ENCODE assay signal across 8 cellular contexts in genomic region chr7:140060243-140060630, GRCh38. TPM values are rescaled to one million over a fixed set of nuclear protein-coding genes. Genes with fewer than 3 reads are reported as not detected.
DNase-seq lines count a peak whose midpoint lies in the region; ATAC-seq, FAIRE-seq and TF ChIP-seq lines count a peak whose summit lies in the region.

No MANE protein-coding gene starts in this region.

- peak overlapping the region; percentile 80 for H3K4me3 Mint-ChIP-seq in activated CD4-positive, alpha-beta memory T cell treated with anti-CD3 and anti-CD28 coated beads, Interleukin-2, amount 10 ng/mL, durations not matched to agents 7 days and 5 days

- no peak overlapping the region for H2AFZ ChIP-seq in HepG2 (ENCODE audit: low read length)

- H3K4me2 ChIP-seq in HepG2 (ENCODE audit: low read depth, low read length): peak overlapping the region; percentile 76; the same call in 1 of the 2 replicates

- H3K36me3 ChIP-seq in HepG2 (replicated peaks in 1 of 2; ENCODE audit: control insufficient read depth in 1 of 2, insufficient read depth in 2 of 2, low read length in 2 of 2) (peaks cover 4 to 21% of the 10 kb centered on the region in 2 experiments), tibial artery (peaks cover 0 to 17% (median 0%) of the 10 kb centered on the region in 3 donors)

- no peak for FAIRE-seq in HepG2 (lab: Jason Lieb, UNC)

- H3K27me3 Mint-ChIP-seq in activated CD4-positive, alpha-beta memory T cell treated with anti-CD3 and anti-CD28 coated beads, Interleukin-2, amount 10 ng/mL, durations not matched to agents 7 days and 5 days: no peaks in the 10 kb centered on the region

- BruUV-seq in HepG2 (replicated peaks; lab: Mats Ljungman, UMichigan): no TSS peak

- peaks cover 67% of the 10 kb centered on the region for H3K36me3 Mint-ChIP-seq in activated CD4-positive, alpha-beta memory T cell treated with anti-CD3 and anti-CD28 coated beads, Interleukin-2, amount 10 ng/mL, durations not matched to agents 7 days and 5 days (ENCODE audit: low read depth)

- H3K27ac ChIP-seq in HepG2 (ENCODE audit: extremely low read length, insufficient read depth, low read length): no peak overlapping the region
- peak overlapping the region; percentile 19 to 81 for H3K27ac ChIP-seq in tibial artery

- H3K27me3 ChIP-seq in HepG2 (ENCODE audit: control insufficient read depth in 1 of 2, insufficient read depth in 2 of 2, low read length in 2 of 2) (no peaks in the 10 kb centered on the region), tibial artery (no peaks in the 10 kb centered on the region)

- H3K4me1 Mint-ChIP-seq in activated CD4-positive, alpha-beta memory T cell treated with anti-CD3 and anti-CD28 coated beads, Interleukin-2, amount 10 ng/mL, durations not matched to agents 7 days and 5 days: peaks cover 65% of the 10 kb centered on the region

- no peak for ATAC-seq in HepG2

- TF ChIP-seq POLR2A in HepG2 (IDR thresholded peaks at IDR 0.05; ENCODE audit: insufficient read depth in 1 of 2, low read depth in 2 of 2, low read length in 2 of 2): no peak

- DNase-seq in activated effector memory CD4-positive, alpha-beta T cell treated with anti-CD3 and anti-CD28 coated beads, Interleukin-2, amount 50 U/mL, for 16 hours: peak; percentile 68
- DNase-seq in activated effector memory CD4-positive, alpha-beta T cell treated with Interleukin-2 at 50 U/mL for 16 hours: no peak
- DNase-seq in activated CD4-positive, alpha-beta memory T cell treated with anti-CD3 and anti-CD28 coated beads, Interleukin-2, amount 10 ng/mL, durations not matched to agents 7 days and 5 days: no peak
- DNase-seq in HepG2 (ENCODE audit: low spot score) (no peak), tibial artery (no peak), GM19238 (ENCODE audit: insufficient read length, low spot score) (no peak), NCI-H187 treated with DMSO at 0.1 percent for 48 hours (lab: John Stamatoyannopoulos, UW) (no peak), amygdala (lab: John Stamatoyannopoulos, UW) (no peak)

- TF ChIP-seq CTCF in HepG2 (CRISPR knock-in tag; IDR thresholded peaks at IDR 0.05): no peak
- TF ChIP-seq CTCF in tibial artery (IDR thresholded peaks at IDR 0.05): no peak

- CTCF ChIA-PET in activated CD4-positive, alpha-beta memory T cell treated with anti-CD3 and anti-CD28 coated beads, Interleukin-2, amount 10 ng/mL, durations not matched to agents 7 days and 5 days (lab: Charles Lee): interaction anchor here (0.7 to 1.6 kb wide), 3 partner anchors 113 to 281 kb away, joined by 3 to 5 read pairs (median 3); no protein-coding TSS in a partner anchor
- CTCF ChIA-PET in HepG2 (lab: Yijun Ruan, JAX; ENCODE audit: low intra/inter-chr PET ratio, low total read pairs): no interaction called here

- H3K4me1 ChIP-seq in HepG2 (ENCODE audit: insufficient read depth, low read length): peaks cover 61% of the 10 kb centered on the region
- peaks cover 0 to 45% (median 22%) of the 10 kb centered on the region in 4 donors for H3K4me1 ChIP-seq in tibial artery

- no peaks in the 10 kb centered on the region for H3K9me3 Mint-ChIP-seq in activated CD4-positive, alpha-beta memory T cell treated with anti-CD3 and anti-CD28 coated beads, Interleukin-2, amount 10 ng/mL, durations not matched to agents 7 days and 5 days

- POLR2A ChIA-PET in activated CD4-positive, alpha-beta memory T cell treated with anti-CD3 and anti-CD28 coated beads, Interleukin-2, amount 10 ng/mL, durations not matched to agents 7 days and 5 days (lab: Charles Lee): interaction anchor here (1.0 to 4.8 kb wide), 5 partner anchors 15 to 193 kb away, joined by 3 to 34 read pairs (median 3); no protein-coding TSS in a partner anchor
- POLR2A ChIA-PET in HepG2 (lab: Yijun Ruan, JAX): interaction anchor here (2.2 kb wide), 1 partner anchor 11 kb away, joined by 14 read pairs; no protein-coding TSS in a partner anchor

- 87% methylated on average over 3 of the region's 3 CpGs for WGBS in HepG2 (ENCODE audit: low lambda C conversion rate)

- TF ChIP-seq EP300 in HepG2 (IDR thresholded peaks at IDR 0.05; ENCODE audit: low read depth in 2 of 2, low read length in 2 of 2) (no peak), HepG2 (CRISPR knock-in tag; IDR thresholded peaks at IDR 0.05; ENCODE audit: borderline replicate concordance) (no peak)

- TF ChIP-seq RAD21 in HepG2 (CRISPR knock-in tag; IDR thresholded peaks at IDR 0.05): no peak

- no peak overlapping the region; a peak in 1 of 6 replicates for H3K4me3 ChIP-seq in HepG2 (replicated peaks in 1 of 3; ENCODE audit: insufficient read depth in 1 of 3, low read depth in 2 of 3, low read length in 3 of 3)
- no peak overlapping the region for H3K4me3 ChIP-seq in tibial artery

- H3K9me3 ChIP-seq in HepG2 (ENCODE audit: low read length) (no peaks in the 10 kb centered on the region), tibial artery (no peaks in the 10 kb centered on the region)

- no peak overlapping the region for H3K9ac ChIP-seq in HepG2 (ENCODE audit: insufficient read depth, low read depth, low read length)

- H3K79me2 ChIP-seq in HepG2 (ENCODE audit: insufficient read depth, low read length): peaks cover 20% of the 10 kb centered on the region

- H4K20me1 ChIP-seq in HepG2 (ENCODE audit: insufficient read depth, low read length): no peaks in the 10 kb centered on the region

- peak overlapping the region; percentile 82 for H3K27ac Mint-ChIP-seq in activated CD4-positive, alpha-beta memory T cell treated with anti-CD3 and anti-CD28 coated beads, Interleukin-2, amount 10 ng/mL, durations not matched to agents 7 days and 5 days

- intact Hi-C loops in HepG2 (cut with micrococcal nuclease; ENCODE audit: unreplicated experiment) (no loop called here), tibial artery (cut with DNase I; ENCODE audit: low total_unique reads) (no loop called here)

- in situ Hi-C loops in HepG2 (cut with HindIII; ENCODE audit: extremely low pct_ligation_motif_present, low pct_unique_long_range_greater_than_20kb): no loop called here

TF ChIP-seq in HepG2, 621 proteins besides CTCF, POLR2A, EP300 and RAD21 (continues in another document):
- TF ChIP-seq HMGA1 (CRISPR knock-in tag; conservative IDR thresholded peaks at IDR 0.05) (no peak), MAFG (CRISPR knock-in tag; IDR thresholded peaks at IDR 0.05) (no peak), ZC3H4 (CRISPR knock-in tag; IDR thresholded peaks at IDR 0.05; ENCODE audit: borderline replicate concordance) (no peak), ZNF138 (CRISPR knock-in tag; IDR thresholded peaks at IDR 0.05; ENCODE audit: low read depth) (no peak), ZNF335 (CRISPR knock-in tag; IDR thresholded peaks at IDR 0.05) (no peak), PLSCR1 (CRISPR knock-in tag; IDR thresholded peaks at IDR 0.05; ENCODE audit: borderline replicate concordance) (no peak), NR2F2 (IDR thresholded peaks at IDR 0.05; ENCODE audit: borderline replicate concordance, low read depth) (no peak), FOXO4 (CRISPR knock-in tag; conservative IDR thresholded peaks at IDR 0.05) (no peak), ZNF775 (CRISPR knock-in tag; IDR thresholded peaks at IDR 0.05; ENCODE audit: borderline replicate concordance) (no peak), ZKSCAN1 (IDR thresholded peaks at IDR 0.05; ENCODE audit: low read length) (no peak), SRSF4 (IDR thresholded peaks at IDR 0.05; ENCODE audit: low read depth, low read length, poor library complexity, severe bottlenecking) (no peak), GTF2F1 (IDR thresholded peaks at IDR 0.05; ENCODE audit: low read length) (no peak)

RNA-seq across cellular contexts. Expression of gene PARP12, which starts 2.5 kb away (rescaled TPM):
- 100 to 1,000 TPM; 146 to 151 TPM for total RNA-seq in activated CD4-positive, alpha-beta memory T cell treated with anti-CD3 and anti-CD28 coated beads, Interleukin-2, amount 10 ng/mL, durations not matched to agents 7 days and 5 days
- 15.5 and 16.2 TPM in 2 replicates for total RNA-seq in HepG2 (2016; rRNA removed; fragmentation: Illumina TruSeq; extraction: Trizol)
- 5.1 and 6.0 TPM in 2 replicates for total RNA-seq in HepG2 (2016; cell fraction: cytosol; rRNA removed; fragmentation: Illumina TruSeq; extraction: Trizol; ENCODE audit: low read depth)
- total RNA-seq in HepG2 (2016; cell fraction: insoluble cytoplasmic fraction; rRNA removed; fragmentation: Illumina TruSeq; extraction: Trizol): 14.9 and 16.1 TPM in 2 replicates
- 7.8 TPM in 2 replicates for total RNA-seq in HepG2 (2016; cell fraction: membrane; rRNA removed; fragmentation: Illumina TruSeq; extraction: Trizol)
- 20.8 and 22.4 TPM in 2 replicates for total RNA-seq in HepG2 (2016; cell fraction: nucleus; rRNA removed; fragmentation: Illumina TruSeq; extraction: Trizol)
- polyA plus RNA-seq in HepG2 (2011; rRNA removed): 35.2 and 37.1 TPM in 2 replicates
- polyA plus RNA-seq in HepG2 (2011; cell fraction: cytosol; rRNA removed): 22.5 and 24.9 TPM in 2 replicates
- 82.0 and 93.9 TPM in 2 replicates for polyA plus RNA-seq in HepG2 (2011; cell fraction: nucleus; rRNA removed)
- 18.0 and 20.0 TPM in 2 replicates for polyA plus RNA-seq in HepG2 (2012)
- 1.4 and 1.5 TPM in 2 replicates for polyA plus RNA-seq in HepG2 (2016; cell fraction: cytosol; fragmentation: Illumina TruSeq; extraction: Trizol; ENCODE audit: low read depth)
- polyA plus RNA-seq in HepG2 (2016; cell fraction: insoluble cytoplasmic fraction; fragmentation: Illumina TruSeq; extraction: Trizol; ENCODE audit: low read depth): 13.9 and 16.3 TPM in 2 replicates
- polyA plus RNA-seq in HepG2 (2016; cell fraction: membrane; fragmentation: Illumina TruSeq; extraction: Trizol; ENCODE audit: low read depth): 4.4 and 4.5 TPM in 2 replicates
- 31.0 and 39.2 TPM in 2 replicates for polyA plus RNA-seq in HepG2 (2016; cell fraction: nucleus; fragmentation: Illumina TruSeq; extraction: Trizol; ENCODE audit: insufficient read depth, low read depth)
- polyA minus RNA-seq in HepG2 (2011; rRNA and poly(A)+ RNA removed; ENCODE audit: low replicate concordance): 52.9 and 70.5 TPM in 2 replicates
- 23.5 and 23.8 TPM in 2 replicates for polyA minus RNA-seq in HepG2 (2011; cell fraction: cytosol; rRNA and poly(A)+ RNA removed)
- 46.7 and 57.6 TPM in 2 replicates for polyA minus RNA-seq in HepG2 (2011; cell fraction: nucleus; rRNA and poly(A)+ RNA removed)
